Comparison of ENCODE assay signal across 21 cellular contexts in the genomic region with DNA sequence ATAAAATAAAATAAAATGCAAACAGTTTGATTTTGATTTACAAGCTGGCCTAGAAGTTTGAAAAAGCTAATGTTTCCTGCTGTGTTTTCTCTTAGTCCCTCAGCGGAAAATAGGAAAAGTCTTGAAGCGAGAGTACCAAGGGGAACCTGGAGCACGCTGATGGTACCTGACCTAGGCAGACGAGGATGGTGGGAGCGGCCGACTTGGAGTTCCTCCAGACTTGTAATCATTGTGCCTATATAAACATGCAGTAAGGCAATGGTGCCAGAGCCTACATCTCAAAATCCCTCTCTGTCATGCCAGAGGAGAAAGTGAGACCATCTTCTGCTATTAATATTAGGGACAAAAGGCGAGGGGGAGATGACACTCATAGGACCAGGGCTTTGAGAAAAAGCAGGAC.
"Had no signal": no experiment of that assay in that cellular context is flagged by ENCODE, and none has a peak within 500 bp of the region (broad histone marks: within the 10 kb centered on the region; RNA-seq: fewer than 3 reads in every experiment).

No MANE protein-coding gene starts in this region.

- H3K27ac ChIP-seq: left ventricle myocardium inferior, ovary, right atrium auricular region, right lobe of liver, stomach, testis, thyroid gland, uterus had no signal

- DNase-seq: hypothalamus; immature natural killer cell; kidney; left ventricle myocardium inferior; naive thymus-derived CD4-positive, alpha-beta T cell; ovary; right lobe of liver; stimulated activated CD4-positive, alpha-beta T cell treated with anti-CD3 and anti-CD28 coated beads, Interleukin-12 subunit alpha, Interleukin-12 subunit beta, amount 100 ng/mL, for 4 hours; stimulated activated CD4-positive, alpha-beta T cell treated with anti-CD3 and anti-CD28 coated beads, Interleukin-15, amount 100 ng/mL, for 24 hours; stimulated activated CD4-positive, alpha-beta T cell treated with anti-CD3 and anti-CD28 coated beads, Interleukin-2, amount 100 ng/mL, for 24 hours; stimulated activated CD4-positive, alpha-beta T cell treated with anti-CD3 and anti-CD28 coated beads, Interleukin-4, amount 100 ng/mL, for 1 hour; stimulated activated naive B cell treated with anti-CD40 and anti-IgM and Interleukin-4, amounts not matched to agents 10 μg/mL and 1 μg/mL and 100 μg/mL, for 72 hours; stimulated activated naive CD8-positive, alpha-beta T cell treated with anti-CD3 and anti-CD28 coated beads, Interleukin-15, Interleukin-2, amounts not matched to agents 100 U/mL and 50 U/mL, for 24 hours; stomach; testis; thyroid gland; trophoblast cell; uterus had no signal

- H3K4me1 ChIP-seq: left ventricle myocardium inferior, right atrium auricular region, right lobe of liver, stomach, testis, thyroid gland, uterus had no signal

- H3K27me3 ChIP-seq: ovary, right atrium auricular region, right lobe of liver, stomach, testis, thyroid gland, uterus had no signal

- ATAC-seq: naive thymus-derived CD4-positive, alpha-beta T cell; natural killer cell treated with Interleukin-12 subunit alpha and Interleukin-12 subunit beta and Interleukin-15 and Interleukin-18, amount 100 ng/mL, for 72 hours; stimulated activated naive B cell treated with anti-CD40 and anti-IgM and Interleukin-4, amounts not matched to agents 10 μg/mL and 1 μg/mL and 100 μg/mL, for 72 hours; stimulated activated naive CD8-positive, alpha-beta T cell treated with anti-CD3 and anti-CD28 coated beads, Interleukin-15, Interleukin-2, amounts not matched to agents 100 U/mL and 50 U/mL, for 24 hours had no signal

- FAIRE-seq: kidney had no signal

- H3K9me3 ChIP-seq: left ventricle myocardium inferior, ovary, right atrium auricular region, right lobe of liver, stomach, testis, thyroid gland, uterus had no signal

- H3K36me3 ChIP-seq: left ventricle myocardium inferior, ovary, right atrium auricular region, right lobe of liver, stomach, thyroid gland, uterus had no signal

- H3K4me3 ChIP-seq: left ventricle myocardium inferior, lung, ovary, right atrium auricular region, right lobe of liver, stomach, testis, thyroid gland, uterus had no signal
